ENCODE assay signal across 1 cellular context in the genomic region with DNA sequence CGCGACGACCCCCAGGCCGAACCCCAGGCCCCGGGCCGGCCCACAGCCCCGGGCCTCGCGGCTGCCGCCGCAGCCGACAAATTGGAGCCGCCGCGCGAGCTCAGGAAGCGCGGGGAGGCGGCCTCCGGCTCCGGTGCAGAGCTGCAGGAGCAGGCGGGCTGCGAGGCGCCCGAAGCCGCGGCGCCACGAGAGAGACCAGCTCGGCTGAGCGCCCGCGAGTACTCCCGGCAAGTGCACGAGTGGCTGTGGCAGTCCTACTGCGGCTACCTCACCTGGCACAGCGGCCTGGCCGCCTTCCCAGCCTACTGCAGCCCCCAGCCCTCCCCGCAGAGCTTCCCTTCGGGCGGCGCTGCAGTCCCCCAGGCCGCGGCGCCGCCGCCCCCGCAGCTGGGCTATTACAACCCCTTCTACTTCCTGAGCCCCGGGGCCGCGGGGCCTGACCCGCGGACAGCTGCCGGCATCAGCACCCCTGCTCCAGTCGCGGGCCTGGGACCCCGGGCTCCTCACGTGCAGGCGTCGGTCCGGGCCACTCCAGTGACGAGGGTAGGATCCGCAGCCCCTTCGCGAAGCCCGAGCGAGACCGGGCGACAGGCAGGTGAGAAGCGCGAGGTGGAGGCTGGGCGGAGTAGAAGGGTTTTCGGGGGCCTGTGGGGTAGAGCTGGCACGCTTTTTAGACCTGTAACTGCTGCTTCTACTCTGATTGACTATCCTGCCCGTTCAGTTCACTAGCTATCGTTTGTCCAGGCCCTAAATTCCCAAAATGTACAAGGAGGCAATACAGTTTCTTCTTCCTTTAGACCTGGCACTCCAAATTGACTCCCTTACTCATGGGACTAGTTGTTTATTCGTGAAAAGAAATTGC.
A peak's percentile ranks its signal among the peaks of the same experiment; 100 is the strongest.
TF ChIP-seq lines count a peak whose summit lies in the region.

No MANE protein-coding gene starts in this region.

TF ChIP-seq in HepG2, 621 proteins besides CTCF, POLR2A, EP300 and RAD21 (continued from another document and continues in another):
- TF ChIP-seq, protein P1, sequence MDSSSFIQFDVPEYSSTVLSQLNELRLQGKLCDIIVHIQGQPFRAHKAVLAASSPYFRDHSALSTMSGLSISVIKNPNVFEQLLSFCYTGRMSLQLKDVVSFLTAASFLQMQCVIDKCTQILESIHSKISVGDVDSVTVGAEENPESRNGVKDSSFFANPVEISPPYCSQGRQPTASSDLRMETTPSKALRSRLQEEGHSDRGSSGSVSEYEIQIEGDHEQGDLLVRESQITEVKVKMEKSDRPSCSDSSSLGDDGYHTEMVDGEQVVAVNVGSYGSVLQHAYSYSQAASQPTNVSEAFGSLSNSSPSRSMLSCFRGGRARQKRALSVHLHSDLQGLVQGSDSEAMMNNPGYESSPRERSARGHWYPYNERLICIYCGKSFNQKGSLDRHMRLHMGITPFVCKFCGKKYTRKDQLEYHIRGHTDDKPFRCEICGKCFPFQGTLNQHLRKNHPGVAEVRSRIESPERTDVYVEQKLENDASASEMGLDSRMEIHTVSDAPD (CRISPR knock-in tag; IDR thresholded peaks at IDR 0.05): no peak
- TF ChIP-seq NR2C2 (CRISPR knock-in tag; IDR thresholded peaks at IDR 0.05; ENCODE audit: borderline replicate concordance) (no peak; the same call in 1 of the 2 replicates), SOX6 (IDR thresholded peaks at IDR 0.05) (no peak), SOX6 (CRISPR knock-in tag; IDR thresholded peaks at IDR 0.05) (no peak), FOXA3 (CRISPR knock-in tag; IDR thresholded peaks at IDR 0.05) (no peak), ZNF121 (CRISPR knock-in tag; IDR thresholded peaks at IDR 0.05) (no peak), SKI (IDR thresholded peaks at IDR 0.05; ENCODE audit: partially characterized antibody) (no peak), ZNF761 (CRISPR knock-in tag; conservative IDR thresholded peaks at IDR 0.05) (no peak; the same call in 1 of the 2 replicates), ZNF33A (CRISPR knock-in tag; IDR thresholded peaks at IDR 0.05; ENCODE audit: borderline replicate concordance) (no peak), WIZ (CRISPR knock-in tag; IDR thresholded peaks at IDR 0.05) (no peak; the same call in 1 of the 2 replicates), ZNF292 (CRISPR knock-in tag; IDR thresholded peaks at IDR 0.05; ENCODE audit: borderline replicate concordance, low read depth) (no peak), ZNF124 (CRISPR knock-in tag; IDR thresholded peaks at IDR 0.05) (peak; percentile 11; the same call in 1 of the 2 replicates), ZNF841 (CRISPR knock-in tag; IDR thresholded peaks at IDR 0.05; ENCODE audit: borderline replicate concordance) (peak; percentile 85; the same call in 1 of the 2 replicates), HIVEP1 (CRISPR knock-in tag; IDR thresholded peaks at IDR 0.05) (no peak), ZNF850 (CRISPR knock-in tag; conservative IDR thresholded peaks at IDR 0.05) (no peak), YEATS2 (CRISPR knock-in tag; IDR thresholded peaks at IDR 0.05; ENCODE audit: borderline replicate concordance) (no peak), SP2 (CRISPR knock-in tag; IDR thresholded peaks at IDR 0.05) (no peak), SYNCRIP (IDR thresholded peaks at IDR 0.05; ENCODE audit: insufficient read depth, low read depth, low read length) (no peak), SP5 (CRISPR knock-in tag; IDR thresholded peaks at IDR 0.05; ENCODE audit: borderline replicate concordance, low read depth) (no peak), ZBTB38 (CRISPR knock-in tag; IDR thresholded peaks at IDR 0.05) (0 out of 2 replicates have a peak, but pooled peaks have one; percentile 39), HDAC1 (CRISPR knock-in tag; IDR thresholded peaks at IDR 0.05) (0 out of 2 replicates have a peak, but pooled peaks have one; percentile 16), ASH2L (IDR thresholded peaks at IDR 0.05; ENCODE audit: insufficient read length, low read depth, low read length) (peak; percentile 89), FOXP1 (IDR thresholded peaks at IDR 0.05) (no peak), FOXP1 (CRISPR knock-in tag; IDR thresholded peaks at IDR 0.05) (no peak), HNRNPLL (IDR thresholded peaks at IDR 0.05; ENCODE audit: low read depth, low read length, poor library complexity, severe bottlenecking) (no peak), RBFOX2 (IDR thresholded peaks at IDR 0.05; ENCODE audit: low read depth, low read length) (peak; percentile 78), PHF20 (CRISPR knock-in tag; IDR thresholded peaks at IDR 0.05) (no peak), ZNF589 (CRISPR knock-in tag; conservative IDR thresholded peaks at IDR 0.05) (peak; percentile 80; the same call in 1 of the 2 replicates), ZKSCAN8 (CRISPR knock-in tag; IDR thresholded peaks at IDR 0.05; ENCODE audit: borderline replicate concordance) (no peak), MTA1 (CRISPR knock-in tag; IDR thresholded peaks at IDR 0.05; ENCODE audit: borderline replicate concordance) (peak; percentile 65; the same call in 1 of the 2 replicates), ZFP36L1 (CRISPR knock-in tag; IDR thresholded peaks at IDR 0.05) (no peak), TCF12 (IDR thresholded peaks at IDR 0.05) (no peak), TCF12 (CRISPR knock-in tag; IDR thresholded peaks at IDR 0.05) (no peak), KAT7 (CRISPR knock-in tag; IDR thresholded peaks at IDR 0.05; ENCODE audit: borderline replicate concordance) (peak; percentile 58), ZNF253 (CRISPR knock-in tag; IDR thresholded peaks at IDR 0.05; ENCODE audit: borderline replicate concordance) (peak; percentile 81; the same call in 1 of the 2 replicates), IRX3 (CRISPR knock-in tag; IDR thresholded peaks at IDR 0.05; ENCODE audit: borderline replicate concordance, low read depth) (peak; percentile 6; the same call in 1 of the 2 replicates), JDP2 (CRISPR knock-in tag; IDR thresholded peaks at IDR 0.05; ENCODE audit: borderline replicate concordance) (no peak; the same call in 1 of the 2 replicates), RNF2 (conservative IDR thresholded peaks at IDR 0.05; ENCODE audit: low read depth) (no peak), GATAD2A (CRISPR knock-in tag; IDR thresholded peaks at IDR 0.05) (no peak), ZSCAN12 (CRISPR knock-in tag; IDR thresholded peaks at IDR 0.05) (no peak), PAF1 (CRISPR knock-in tag; IDR thresholded peaks at IDR 0.05) (no peak), NFRKB (IDR thresholded peaks at IDR 0.05) (no peak), NONO (IDR thresholded peaks at IDR 0.05) (no peak), NONO (CRISPR knock-in tag; conservative IDR thresholded peaks at IDR 0.05) (peak; percentile 80)
- TF ChIP-seq, protein P2, sequence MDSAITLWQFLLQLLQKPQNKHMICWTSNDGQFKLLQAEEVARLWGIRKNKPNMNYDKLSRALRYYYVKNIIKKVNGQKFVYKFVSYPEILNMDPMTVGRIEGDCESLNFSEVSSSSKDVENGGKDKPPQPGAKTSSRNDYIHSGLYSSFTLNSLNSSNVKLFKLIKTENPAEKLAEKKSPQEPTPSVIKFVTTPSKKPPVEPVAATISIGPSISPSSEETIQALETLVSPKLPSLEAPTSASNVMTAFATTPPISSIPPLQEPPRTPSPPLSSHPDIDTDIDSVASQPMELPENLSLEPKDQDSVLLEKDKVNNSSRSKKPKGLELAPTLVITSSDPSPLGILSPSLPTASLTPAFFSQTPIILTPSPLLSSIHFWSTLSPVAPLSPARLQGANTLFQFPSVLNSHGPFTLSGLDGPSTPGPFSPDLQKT (CRISPR knock-in tag; IDR thresholded peaks at IDR 0.05; ENCODE audit: borderline replicate concordance): 0 out of 2 replicates have a peak, but pooled peaks have one; percentile 56
- TF ChIP-seq, protein P3, sequence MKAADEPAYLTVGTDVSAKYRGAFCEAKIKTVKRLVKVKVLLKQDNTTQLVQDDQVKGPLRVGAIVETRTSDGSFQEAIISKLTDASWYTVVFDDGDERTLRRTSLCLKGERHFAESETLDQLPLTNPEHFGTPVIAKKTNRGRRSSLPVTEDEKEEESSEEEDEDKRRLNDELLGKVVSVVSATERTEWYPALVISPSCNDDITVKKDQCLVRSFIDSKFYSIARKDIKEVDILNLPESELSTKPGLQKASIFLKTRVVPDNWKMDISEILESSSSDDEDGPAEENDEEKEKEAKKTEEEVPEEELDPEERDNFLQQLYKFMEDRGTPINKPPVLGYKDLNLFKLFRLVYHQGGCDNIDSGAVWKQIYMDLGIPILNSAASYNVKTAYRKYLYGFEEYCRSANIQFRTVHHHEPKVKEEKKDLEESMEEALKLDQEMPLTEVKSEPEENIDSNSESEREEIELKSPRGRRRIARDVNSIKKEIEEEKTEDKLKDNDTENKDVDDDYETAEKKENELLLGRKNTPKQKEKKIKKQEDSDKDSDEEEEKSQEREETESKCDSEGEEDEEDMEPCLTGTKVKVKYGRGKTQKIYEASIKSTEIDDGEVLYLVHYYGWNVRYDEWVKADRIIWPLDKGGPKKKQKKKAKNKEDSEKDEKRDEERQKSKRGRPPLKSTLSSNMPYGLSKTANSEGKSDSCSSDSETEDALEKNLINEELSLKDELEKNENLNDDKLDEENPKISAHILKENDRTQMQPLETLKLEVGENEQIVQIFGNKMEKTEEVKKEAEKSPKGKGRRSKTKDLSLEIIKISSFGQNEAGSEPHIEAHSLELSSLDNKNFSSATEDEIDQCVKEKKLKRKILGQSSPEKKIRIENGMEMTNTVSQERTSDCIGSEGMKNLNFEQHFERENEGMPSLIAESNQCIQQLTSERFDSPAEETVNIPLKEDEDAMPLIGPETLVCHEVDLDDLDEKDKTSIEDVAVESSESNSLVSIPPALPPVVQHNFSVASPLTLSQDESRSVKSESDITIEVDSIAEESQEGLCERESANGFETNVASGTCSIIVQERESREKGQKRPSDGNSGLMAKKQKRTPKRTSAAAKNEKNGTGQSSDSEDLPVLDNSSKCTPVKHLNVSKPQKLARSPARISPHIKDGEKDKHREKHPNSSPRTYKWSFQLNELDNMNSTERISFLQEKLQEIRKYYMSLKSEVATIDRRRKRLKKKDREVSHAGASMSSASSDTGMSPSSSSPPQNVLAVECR (CRISPR knock-in tag; IDR thresholded peaks at IDR 0.05; ENCODE audit: borderline replicate concordance): peak; percentile 81
- TF ChIP-seq, protein P4, sequence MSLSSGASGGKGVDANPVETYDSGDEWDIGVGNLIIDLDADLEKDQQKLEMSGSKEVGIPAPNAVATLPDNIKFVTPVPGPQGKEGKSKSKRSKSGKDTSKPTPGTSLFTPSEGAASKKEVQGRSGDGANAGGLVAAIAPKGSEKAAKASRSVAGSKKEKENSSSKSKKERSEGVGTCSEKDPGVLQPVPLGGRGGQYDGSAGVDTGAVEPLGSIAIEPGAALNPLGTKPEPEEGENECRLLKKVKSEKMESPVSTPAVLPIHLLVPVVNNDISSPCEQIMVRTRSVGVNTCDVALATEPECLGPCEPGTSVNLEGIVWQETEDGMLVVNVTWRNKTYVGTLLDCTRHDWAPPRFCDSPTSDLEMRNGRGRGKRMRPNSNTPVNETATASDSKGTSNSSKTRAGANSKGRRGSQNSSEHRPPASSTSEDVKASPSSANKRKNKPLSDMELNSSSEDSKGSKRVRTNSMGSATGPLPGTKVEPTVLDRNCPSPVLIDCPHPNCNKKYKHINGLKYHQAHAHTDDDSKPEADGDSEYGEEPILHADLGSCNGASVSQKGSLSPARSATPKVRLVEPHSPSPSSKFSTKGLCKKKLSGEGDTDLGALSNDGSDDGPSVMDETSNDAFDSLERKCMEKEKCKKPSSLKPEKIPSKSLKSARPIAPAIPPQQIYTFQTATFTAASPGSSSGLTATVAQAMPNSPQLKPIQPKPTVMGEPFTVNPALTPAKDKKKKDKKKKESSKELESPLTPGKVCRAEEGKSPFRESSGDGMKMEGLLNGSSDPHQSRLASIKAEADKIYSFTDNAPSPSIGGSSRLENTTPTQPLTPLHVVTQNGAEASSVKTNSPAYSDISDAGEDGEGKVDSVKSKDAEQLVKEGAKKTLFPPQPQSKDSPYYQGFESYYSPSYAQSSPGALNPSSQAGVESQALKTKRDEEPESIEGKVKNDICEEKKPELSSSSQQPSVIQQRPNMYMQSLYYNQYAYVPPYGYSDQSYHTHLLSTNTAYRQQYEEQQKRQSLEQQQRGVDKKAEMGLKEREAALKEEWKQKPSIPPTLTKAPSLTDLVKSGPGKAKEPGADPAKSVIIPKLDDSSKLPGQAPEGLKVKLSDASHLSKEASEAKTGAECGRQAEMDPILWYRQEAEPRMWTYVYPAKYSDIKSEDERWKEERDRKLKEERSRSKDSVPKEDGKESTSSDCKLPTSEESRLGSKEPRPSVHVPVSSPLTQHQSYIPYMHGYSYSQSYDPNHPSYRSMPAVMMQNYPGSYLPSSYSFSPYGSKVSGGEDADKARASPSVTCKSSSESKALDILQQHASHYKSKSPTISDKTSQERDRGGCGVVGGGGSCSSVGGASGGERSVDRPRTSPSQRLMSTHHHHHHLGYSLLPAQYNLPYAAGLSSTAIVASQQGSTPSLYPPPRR (CRISPR knock-in tag; IDR thresholded peaks at IDR 0.05; ENCODE audit: borderline replicate concordance): no peak
- TF ChIP-seq, protein P5, sequence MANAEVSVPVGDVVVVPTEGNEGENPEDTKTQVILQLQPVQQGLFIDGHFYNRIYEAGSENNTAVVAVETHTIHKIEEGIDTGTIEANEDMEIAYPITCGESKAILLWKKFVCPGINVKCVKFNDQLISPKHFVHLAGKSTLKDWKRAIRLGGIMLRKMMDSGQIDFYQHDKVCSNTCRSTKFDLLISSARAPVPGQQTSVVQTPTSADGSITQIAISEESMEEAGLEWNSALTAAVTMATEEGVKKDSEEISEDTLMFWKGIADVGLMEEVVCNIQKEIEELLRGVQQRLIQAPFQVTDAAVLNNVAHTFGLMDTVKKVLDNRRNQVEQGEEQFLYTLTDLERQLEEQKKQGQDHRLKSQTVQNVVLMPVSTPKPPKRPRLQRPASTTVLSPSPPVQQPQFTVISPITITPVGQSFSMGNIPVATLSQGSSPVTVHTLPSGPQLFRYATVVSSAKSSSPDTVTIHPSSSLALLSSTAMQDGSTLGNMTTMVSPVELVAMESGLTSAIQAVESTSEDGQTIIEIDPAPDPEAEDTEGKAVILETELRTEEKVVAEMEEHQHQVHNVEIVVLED (CRISPR knock-in tag; IDR thresholded peaks at IDR 0.05; ENCODE audit: borderline replicate concordance): no peak
- TF ChIP-seq, protein P6, sequence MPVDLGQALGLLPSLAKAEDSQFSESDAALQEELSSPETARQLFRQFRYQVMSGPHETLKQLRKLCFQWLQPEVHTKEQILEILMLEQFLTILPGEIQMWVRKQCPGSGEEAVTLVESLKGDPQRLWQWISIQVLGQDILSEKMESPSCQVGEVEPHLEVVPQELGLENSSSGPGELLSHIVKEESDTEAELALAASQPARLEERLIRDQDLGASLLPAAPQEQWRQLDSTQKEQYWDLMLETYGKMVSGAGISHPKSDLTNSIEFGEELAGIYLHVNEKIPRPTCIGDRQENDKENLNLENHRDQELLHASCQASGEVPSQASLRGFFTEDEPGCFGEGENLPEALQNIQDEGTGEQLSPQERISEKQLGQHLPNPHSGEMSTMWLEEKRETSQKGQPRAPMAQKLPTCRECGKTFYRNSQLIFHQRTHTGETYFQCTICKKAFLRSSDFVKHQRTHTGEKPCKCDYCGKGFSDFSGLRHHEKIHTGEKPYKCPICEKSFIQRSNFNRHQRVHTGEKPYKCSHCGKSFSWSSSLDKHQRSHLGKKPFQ (CRISPR knock-in tag; IDR thresholded peaks at IDR 0.05; ENCODE audit: insufficient replicate concordance): no peak
- TF ChIP-seq, protein P7, sequence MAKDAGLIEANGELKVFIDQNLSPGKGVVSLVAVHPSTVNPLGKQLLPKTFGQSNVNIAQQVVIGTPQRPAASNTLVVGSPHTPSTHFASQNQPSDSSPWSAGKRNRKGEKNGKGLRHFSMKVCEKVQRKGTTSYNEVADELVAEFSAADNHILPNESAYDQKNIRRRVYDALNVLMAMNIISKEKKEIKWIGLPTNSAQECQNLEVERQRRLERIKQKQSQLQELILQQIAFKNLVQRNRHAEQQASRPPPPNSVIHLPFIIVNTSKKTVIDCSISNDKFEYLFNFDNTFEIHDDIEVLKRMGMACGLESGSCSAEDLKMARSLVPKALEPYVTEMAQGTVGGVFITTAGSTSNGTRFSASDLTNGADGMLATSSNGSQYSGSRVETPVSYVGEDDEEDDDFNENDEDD (CRISPR knock-in tag; IDR thresholded peaks at IDR 0.05; ENCODE audit: borderline replicate concordance): peak; percentile 45; the same call in 1 of the 2 replicates
